ENCODE assay signal across 24 cellular contexts in genomic region chr22:26385164-26385563, GRCh38.
"Had no signal": no experiment of that assay in that cellular context is flagged by ENCODE, and none has a peak within 500 bp of the region (broad histone marks: within the 10 kb centered on the region; RNA-seq: fewer than 3 reads in every experiment).

No MANE protein-coding gene starts in this region.

- ATAC-seq: activated naive CD4-positive, alpha-beta T cell treated with anti-CD3 and anti-CD28 coated beads, Interleukin-2, amount 50 U/mL, for 72 hours; activated T-cell treated with anti-CD3 and anti-CD28 coated beads, Interleukin-2, amount 50 U/mL, for 72 hours; heart right ventricle; natural killer cell; right lobe of liver; stimulated activated effector memory CD8-positive, alpha-beta T cell treated with anti-CD3 and anti-CD28 coated beads, Interleukin-12 subunit alpha, Interleukin-12 subunit beta, amount 100 ng/mL, for 72 hours had no signal

- DNase-seq: activated CD4-positive, alpha-beta T cell treated with anti-CD3 and anti-CD28 coated beads for 4 hours; activated CD4-positive, alpha-beta T cell treated with anti-CD3 and anti-CD28 coated beads, Interleukin-2, amount 50 U/mL, for 4 hours; activated naive CD4-positive, alpha-beta T cell; activated T-cell treated with anti-CD3 and anti-CD28 coated beads for 4 hours; activated T-cell treated with anti-CD3 and anti-CD28 coated beads, Interleukin-2, amount 50 U/mL, for 72 hours; central memory CD4-positive, alpha-beta T cell; esophagus squamous epithelium; foreskin melanocyte; heart right ventricle; mesenchymal stem cell; natural killer cell; ovary; right lobe of liver; stimulated activated CD4-positive, alpha-beta T cell treated with anti-CD3 and anti-CD28 coated beads, Interleukin-12 subunit alpha, Interleukin-12 subunit beta, amount 100 ng/mL, for 4 hours; stimulated activated CD4-positive, alpha-beta T cell treated with anti-CD3 and anti-CD28 coated beads, Interleukin-4, amount 100 ng/mL, for 1 hour; trophoblast cell had no signal

- H3K27me3 ChIP-seq: ovary, right lobe of liver had no signal

- H3K9me3 ChIP-seq: breast epithelium, esophagus squamous epithelium, heart right ventricle, neutrophil, ovary, right lobe of liver, thoracic aorta had no signal

- H3K4me1 ChIP-seq: breast epithelium, esophagus squamous epithelium, heart right ventricle, right lobe of liver had no signal

- H3K27ac ChIP-seq: breast epithelium, epithelial cell of prostate, esophagus squamous epithelium, heart right ventricle, neutrophil, ovary, right lobe of liver, skin epidermis, thoracic aorta, VCaP had no signal

- H3K4me3 ChIP-seq: breast epithelium, esophagus squamous epithelium, heart right ventricle, ovary, right lobe of liver, skin epidermis, thoracic aorta had no signal

- H3K36me3 ChIP-seq: breast epithelium, esophagus squamous epithelium, heart right ventricle, neutrophil, ovary, right lobe of liver, thoracic aorta had no signal
